In genomic region chr15:100034191-100034590, GRCh38 we compare ENCODE assay signal across 19 cellular contexts.
DNase-seq lines count a peak whose midpoint lies in the region; ATAC-seq, FAIRE-seq and TF ChIP-seq lines count a peak whose summit lies in the region.
"Had no signal": no experiment of that assay in that cellular context is flagged by ENCODE, and none has a peak within 500 bp of the region (broad histone marks: within the 10 kb centered on the region; RNA-seq: fewer than 3 reads in every experiment).

No MANE protein-coding gene starts in this region.

- no peak overlapping the region for H3K4me2 ChIP-seq in mesenchymal stem cell (ENCODE audit: low read length, poor library complexity, severe bottlenecking)
- H3K4me2 ChIP-seq: BLaER1 treated with 17β-estradiol and CSF1 and Interleukin-3, amounts not matched to agents 10 nM and 100 nM had no signal

- H2BK12ac ChIP-seq in mesenchymal stem cell (ENCODE audit: low read length in 2 of 2), result no peak overlapping the region

- no peaks in the 10 kb centered on the region for H3K79me1 ChIP-seq in mesenchymal stem cell (replicated peaks; ENCODE audit: low read length, poor library complexity, severe bottlenecking)

- H3K18ac ChIP-seq in mesenchymal stem cell (ENCODE audit: low read depth in 1 of 2, low read length in 2 of 2), result no peak overlapping the region

- WGBS in mesenchymal stem cell, result 92% methylated on average over 7 of the region's 7 CpGs
- WGBS in pancreas, 2 donors, result 41 to 51% methylated on average over 7 of the region's 7 CpGs

- no peaks in the 10 kb centered on the region for H3K4me1 Mint-ChIP-seq in natural killer cell treated with Interleukin-12 subunit alpha and Interleukin-12 subunit beta and Interleukin-15 and Interleukin-18, amount 100 ng/mL, for 72 hours (ENCODE audit: low read depth in 2 of 2)
- no peaks in the 10 kb centered on the region for H3K4me1 Mint-ChIP-seq in natural killer cell
- H3K4me1 Mint-ChIP-seq: B cell had no signal

- no peak overlapping the region for H3K9ac ChIP-seq in mesenchymal stem cell (ENCODE audit: low read length)
- H3K9ac ChIP-seq: BLaER1 treated with 17β-estradiol and CSF1 and Interleukin-3, amounts not matched to agents 10 nM and 100 nM; GM23248 had no signal

- H2AK5ac ChIP-seq in mesenchymal stem cell (ENCODE audit: low read length, severe bottlenecking), result no peak overlapping the region

- H3K9me3 ChIP-seq in mesenchymal stem cell (ENCODE audit: control insufficient read depth, low read length) (peaks cover 4% of the 10 kb centered on the region), pancreas (no peaks in the 10 kb centered on the region)
- H3K9me3 ChIP-seq: HAP-1 had no signal

- H2BK5ac ChIP-seq in mesenchymal stem cell (ENCODE audit: low read depth, low read length, poor library complexity, severe bottlenecking), result no peak overlapping the region

- H4K8ac ChIP-seq in mesenchymal stem cell (ENCODE audit: low read length), result peak overlapping the region; percentile 19

- peaks cover 5 to 12% of the 10 kb centered on the region in 2 donors for H3K27me3 Mint-ChIP-seq in natural killer cell treated with Interleukin-12 subunit alpha and Interleukin-12 subunit beta and Interleukin-15 and Interleukin-18, amount 100 ng/mL, for 72 hours
- peaks cover 4 to 11% of the 10 kb centered on the region in 2 donors for H3K27me3 Mint-ChIP-seq in natural killer cell (ENCODE audit: low read depth in 2 of 2)

- H2AFZ ChIP-seq in mesenchymal stem cell (ENCODE audit: low read depth, low read length), result no peak overlapping the region
- H2AFZ ChIP-seq: GM23248 had no signal

- TF ChIP-seq CTCF in natural killer cell (IDR thresholded peaks at IDR 0.05) (no peak), pancreas (IDR thresholded peaks at IDR 0.05) (no peak)

- H3K9me3 Mint-ChIP-seq in natural killer cell treated with Interleukin-12 subunit alpha and Interleukin-12 subunit beta and Interleukin-15 and Interleukin-18, amount 100 ng/mL, for 72 hours, result no peaks in the 10 kb centered on the region
- no peaks in the 10 kb centered on the region for H3K9me3 Mint-ChIP-seq in natural killer cell
- H3K9me3 Mint-ChIP-seq: CD8-positive, alpha-beta T cell had no signal

- H3K27ac ChIP-seq in mesenchymal stem cell (ENCODE audit: low read length, poor library complexity, severe bottlenecking), result no peak overlapping the region
- peak overlapping the region in 3 of 4 donors; percentile 24 to 81 (median 73) for H3K27ac ChIP-seq in pancreas
- H3K27ac ChIP-seq: BLaER1 treated with 17β-estradiol and CSF1 and Interleukin-3, amounts not matched to agents 10 nM and 100 nM; GM23248 had no signal

- no peak overlapping the region for H3K4me3 ChIP-seq in mesenchymal stem cell (ENCODE audit: insufficient read depth in 1 of 2, low read depth in 1 of 2, low read length in 2 of 2)
- no peak overlapping the region for H3K4me3 ChIP-seq in pancreas
- H3K4me3 ChIP-seq: BLaER1 treated with 17β-estradiol and CSF1 and Interleukin-3, amounts not matched to agents 10 nM and 100 nM; GM12878; GM23248; HAP-1 had no signal

- intact Hi-C loops in natural killer cell (cut with micrococcal nuclease), result no loop called here
- intact Hi-C loops in pancreas (cut with DNase I), result no loop called here

- H3K4me3 Mint-ChIP-seq in natural killer cell treated with Interleukin-12 subunit alpha and Interleukin-12 subunit beta and Interleukin-15 and Interleukin-18, amount 100 ng/mL, for 72 hours, result no peak overlapping the region
- no peak overlapping the region for H3K4me3 Mint-ChIP-seq in natural killer cell
- H3K4me3 Mint-ChIP-seq: B cell; CD8-positive, alpha-beta T cell had no signal

- no peak for FAIRE-seq in pancreas (lab: Jason Lieb, UNC)
- FAIRE-seq: GM12878, GM19239 had no signal

- no peak overlapping the region for H3K27ac Mint-ChIP-seq in natural killer cell treated with Interleukin-12 subunit alpha and Interleukin-12 subunit beta and Interleukin-15 and Interleukin-18, amount 100 ng/mL, for 72 hours
- H3K27ac Mint-ChIP-seq in natural killer cell, result no peak overlapping the region
- H3K27ac Mint-ChIP-seq: B cell; CD8-positive, alpha-beta T cell had no signal

- H3K36me3 Mint-ChIP-seq in natural killer cell treated with Interleukin-12 subunit alpha and Interleukin-12 subunit beta and Interleukin-15 and Interleukin-18, amount 100 ng/mL, for 72 hours, result no peaks in the 10 kb centered on the region
- no peaks in the 10 kb centered on the region for H3K36me3 Mint-ChIP-seq in natural killer cell
- H3K36me3 Mint-ChIP-seq: CD8-positive, alpha-beta T cell had no signal

- H3K27me3 ChIP-seq in mesenchymal stem cell (ENCODE audit: control insufficient read depth in 1 of 2, insufficient read depth in 1 of 2, low read length in 2 of 2) (peaks cover 4 to 10% of the 10 kb centered on the region in 2 experiments), pancreas (no peaks in the 10 kb centered on the region)
- H3K27me3 ChIP-seq: BLaER1 treated with 17β-estradiol and CSF1 and Interleukin-3, amounts not matched to agents 10 nM and 100 nM had no signal

- DNase-seq in natural killer cell treated with Interleukin-12 subunit alpha and Interleukin-12 subunit beta and Interleukin-15 and Interleukin-18, amount 100 ng/mL, for 72 hours (ENCODE audit: low spot score), result no peak
- DNase-seq in natural killer cell (no peak), mesenchymal stem cell (no peak), pancreas (peak; percentile 48 to 74 (median 66)), NCI-H2227 treated with DMSO at 0.1 percent for 48 hours (lab: John Stamatoyannopoulos, UW) (no peak)
- no peak for DNase-seq in stimulated activated CD4-positive, alpha-beta T cell treated with anti-CD3 and anti-CD28 coated beads, Interleukin-4, amount 100 ng/mL, for 4 hours
- DNase-seq: CD8-positive, alpha-beta T cell; COR-L47; DMS 273 treated with DMSO at 0.1 percent for 48 hours; DMS53; DND-41; EL; GM23248 had no signal

- H3K4ac ChIP-seq in mesenchymal stem cell (ENCODE audit: low read depth in 1 of 2, low read length in 2 of 2), result no peak overlapping the region

- H3K4me1 ChIP-seq in mesenchymal stem cell (ENCODE audit: control insufficient read depth, insufficient read depth, low read depth, low read length) (no peaks in the 10 kb centered on the region), pancreas (peaks cover 25 to 43% (median 30%) of the 10 kb centered on the region in 3 donors)
- H3K4me1 ChIP-seq: HAP-1 had no signal

- H2BK15ac ChIP-seq in mesenchymal stem cell (ENCODE audit: low read depth, poor library complexity, severe bottlenecking), result no peak overlapping the region

- no peak overlapping the region for H2BK120ac ChIP-seq in mesenchymal stem cell (ENCODE audit: low read depth, low read length)

- peak overlapping the region in 1 of 2 experiments; percentile 66 for H3K14ac ChIP-seq in mesenchymal stem cell (ENCODE audit: low read length in 2 of 2)

- no peak overlapping the region for H3K23ac ChIP-seq in mesenchymal stem cell (ENCODE audit: low read length in 2 of 2)

- no peak overlapping the region for H4K91ac ChIP-seq in mesenchymal stem cell (ENCODE audit: low read length)

- peak; percentile 29 to 46 for ATAC-seq in natural killer cell treated with Interleukin-12 subunit alpha and Interleukin-12 subunit beta and Interleukin-15 and Interleukin-18, amount 100 ng/mL, for 72 hours
- no peak for ATAC-seq in natural killer cell
- ATAC-seq in pancreas, result peak; percentile 75 to 81 (median 78)
- no peak for ATAC-seq in GM18502 (IDR thresholded peaks at IDR 0.05; ENCODE audit: poor library complexity, unreplicated experiment)
- ATAC-seq: CD8-positive, alpha-beta T cell; GM12878 had no signal

- no peaks in the 10 kb centered on the region for H3K36me3 ChIP-seq in mesenchymal stem cell (ENCODE audit: control insufficient read depth in 1 of 2, insufficient read depth in 2 of 2, low read depth in 1 of 2, low read length in 2 of 2)
- H3K36me3 ChIP-seq in pancreas, result no peaks in the 10 kb centered on the region
- H3K36me3 ChIP-seq: BLaER1 treated with 17β-estradiol and CSF1 and Interleukin-3, amounts not matched to agents 10 nM and 100 nM; HAP-1 had no signal

Comparison
In these comparisons a context has a peak if more than half of its experiments do, and no peak if none do; other contexts are left out.
1. ATAC-seq: peak in natural killer cell treated with Interleukin-12 subunit alpha and Interleukin-12 subunit beta and Interleukin-15 and Interleukin-18, amount 100 ng/mL, for 72 hours (2 of 2) and pancreas (4 of 4); none in natural killer cell (0 of 3) and GM18502 (single experiment).
2. DNase-seq: peak in pancreas (6 of 6); none in natural killer cell treated with Interleukin-12 subunit alpha and Interleukin-12 subunit beta and Interleukin-15 and Interleukin-18, amount 100 ng/mL, for 72 hours (single experiment), natural killer cell (single experiment), mesenchymal stem cell (single experiment), stimulated activated CD4-positive, alpha-beta T cell treated with anti-CD3 and anti-CD28 coated beads, Interleukin-4, amount 100 ng/mL, for 4 hours (0 of 2) and NCI-H2227 treated with DMSO at 0.1 percent for 48 hours (single experiment).